7 cellular contexts compared by ENCODE assay signal in genomic region chr11:66617148-66617814, GRCh38.
DNase-seq lines count a peak whose midpoint lies in the region; ATAC-seq and TF ChIP-seq lines count a peak whose summit lies in the region.

No MANE protein-coding gene starts in this region.

- peaks cover 8% of the 10 kb centered on the region for H3K4me1 ChIP-seq in iPS-15b (ENCODE audit: control insufficient read depth, insufficient read depth, low read length)

- peak overlapping the region; percentile 98 for H3K27ac Mint-ChIP-seq in activated naive CD8-positive, alpha-beta T cell treated with anti-CD3 and anti-CD28 coated beads, Interleukin-2, amount 50 U/mL, for 24 hours

- no peaks in the 10 kb centered on the region for H3K9me3 Mint-ChIP-seq in activated naive CD8-positive, alpha-beta T cell treated with anti-CD3 and anti-CD28 coated beads, Interleukin-2, amount 50 U/mL, for 24 hours

- H3K4me3 ChIP-seq in GM12865 (ENCODE audit: low read depth, low read length) = peak overlapping the region; percentile 80
- H3K4me3 ChIP-seq in iPS-15b (ENCODE audit: low read depth, low read length) = peak overlapping the region; percentile 100

- no peak for DNase-seq in GM12865 (ENCODE audit: low read depth)
- DNase-seq in KBM-7 = peak; percentile 84
- no peak for DNase-seq in activated naive CD8-positive, alpha-beta T cell treated with anti-CD3 and anti-CD28 coated beads, Interleukin-2, amount 50 U/mL, for 24 hours
- peak; percentile 4 for DNase-seq in stimulated activated CD8-positive, alpha-beta memory T cell treated with anti-CD3 and anti-CD28 coated beads, Interleukin-4, amount 100 ng/mL, for 24 hours (ENCODE audit: low read depth)
- no peak for DNase-seq in NCI-H1436 (lab: John Stamatoyannopoulos, UW)

- in situ Hi-C loops in KBM-7 (cut with MboI; ENCODE audit: low pct_unique_long_range_greater_than_20kb, low sequenced_read_pairs) = no loop called here

- peak overlapping the region; percentile 91 for H3K9ac ChIP-seq in iPS-15b (ENCODE audit: low read depth, low read length)

- peaks cover 56% of the 10 kb centered on the region for H3K36me3 Mint-ChIP-seq in activated naive CD8-positive, alpha-beta T cell treated with anti-CD3 and anti-CD28 coated beads, Interleukin-2, amount 50 U/mL, for 24 hours (ENCODE audit: low read depth)

- H3K4me1 Mint-ChIP-seq in activated naive CD8-positive, alpha-beta T cell treated with anti-CD3 and anti-CD28 coated beads, Interleukin-2, amount 50 U/mL, for 24 hours = peaks cover 52% of the 10 kb centered on the region

- peak overlapping the region; percentile 89 for H3K4me3 Mint-ChIP-seq in activated naive CD8-positive, alpha-beta T cell treated with anti-CD3 and anti-CD28 coated beads, Interleukin-2, amount 50 U/mL, for 24 hours

- H3K27me3 ChIP-seq in iPS-15b (ENCODE audit: control insufficient read depth, insufficient read depth, low read length) = no peaks in the 10 kb centered on the region

- H3K9me3 ChIP-seq in iPS-15b (ENCODE audit: control insufficient read depth, insufficient read depth, low read length) = no peaks in the 10 kb centered on the region

- peaks cover 13% of the 10 kb centered on the region for H3K36me3 ChIP-seq in iPS-15b (ENCODE audit: control insufficient read depth, insufficient read depth, low read length)

- H3K27me3 Mint-ChIP-seq in activated naive CD8-positive, alpha-beta T cell treated with anti-CD3 and anti-CD28 coated beads, Interleukin-2, amount 50 U/mL, for 24 hours = no peaks in the 10 kb centered on the region

- no peak for ATAC-seq in activated naive CD8-positive, alpha-beta T cell treated with anti-CD3 and anti-CD28 coated beads, Interleukin-2, amount 50 U/mL, for 24 hours
- no peak for ATAC-seq in HG03045 (IDR thresholded peaks at IDR 0.05; ENCODE audit: unreplicated experiment)

- no peak for TF ChIP-seq CTCF in GM12865 (IDR thresholded peaks at IDR 0.05; ENCODE audit: insufficient read depth, low read depth, low read length, missing control alignments)

Comparison
In these comparisons a context has a peak if more than half of its experiments do, and no peak if none do; other contexts are left out.
1. DNase-seq: peak in KBM-7 (single experiment) and stimulated activated CD8-positive, alpha-beta memory T cell treated with anti-CD3 and anti-CD28 coated beads, Interleukin-4, amount 100 ng/mL, for 24 hours (single experiment); none in GM12865 (single experiment), activated naive CD8-positive, alpha-beta T cell treated with anti-CD3 and anti-CD28 coated beads, Interleukin-2, amount 50 U/mL, for 24 hours (single experiment) and NCI-H1436 (single experiment).